ENCODE assay signal across 8 cellular contexts in the genomic region with DNA sequence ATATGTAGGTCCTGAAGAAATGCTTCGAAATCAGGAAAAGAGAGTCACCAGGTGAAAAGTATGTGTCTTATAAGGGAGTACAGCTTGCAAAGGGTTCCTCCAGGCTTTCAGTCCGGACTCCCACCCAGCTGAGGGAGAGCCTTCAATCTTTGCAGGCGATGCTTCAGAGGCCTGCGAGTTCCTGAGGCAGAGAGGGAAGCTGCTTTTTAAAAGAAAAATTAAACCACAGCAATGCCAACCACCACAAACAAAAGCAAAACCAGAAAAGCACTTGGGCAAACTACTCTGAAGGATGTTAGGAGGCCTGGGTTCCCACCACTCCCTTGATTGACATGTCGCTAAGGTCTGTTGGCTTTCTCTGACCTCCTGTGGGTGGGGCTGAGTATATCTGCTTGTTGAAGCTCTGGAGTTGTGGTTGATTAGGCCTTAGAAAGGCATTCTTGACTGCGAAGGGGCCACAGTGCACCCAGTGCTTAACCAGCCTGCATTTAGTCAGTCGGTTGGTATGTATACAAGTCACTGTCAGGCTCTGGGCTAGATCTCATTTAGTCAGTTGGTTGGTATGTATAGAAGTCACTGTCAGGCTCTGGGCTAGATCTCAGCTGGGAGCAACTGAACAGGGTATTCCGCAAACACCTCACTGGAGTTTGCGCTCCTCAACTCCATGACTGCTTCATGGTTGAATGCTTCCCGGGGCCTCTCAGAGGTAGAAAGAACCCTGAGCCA. TPM values are rescaled to one million over a fixed set of nuclear protein-coding genes. Genes with fewer than 3 reads are reported as not detected.
DNase-seq lines count a peak whose midpoint lies in the region; ATAC-seq and TF ChIP-seq lines count a peak whose summit lies in the region.

No MANE protein-coding gene starts in this region.

- peaks cover 6% of the 10 kb centered on the region for H3K27me3 Mint-ChIP-seq in GM23338 (ENCODE audit: insufficient read depth, low read depth, poor library complexity)

- peak overlapping the region; percentile 97 for H3K4me3 Mint-ChIP-seq in GM23338

- H3K4me1 ChIP-seq in BLaER1 (peaks cover 28% of the 10 kb centered on the region), GM23338 (ENCODE audit: insufficient read depth) (peaks cover 18% of the 10 kb centered on the region), muscle layer of duodenum (ENCODE audit: control insufficient read depth in 1 of 2, insufficient read depth in 2 of 2, low read length in 2 of 2) (peaks cover 5 to 15% of the 10 kb centered on the region in 2 donors)

- TF ChIP-seq CTCF in GM23338 (conservative IDR thresholded peaks at IDR 0.05; ENCODE audit: low read depth in 2 of 2) = no peak
- no peak for TF ChIP-seq CTCF in choroid plexus epithelial cell (conservative IDR thresholded peaks at IDR 0.05; ENCODE audit: low read depth, low read length)

- H3F3A ChIP-seq in GM23338 (replicated peaks; ENCODE audit: low read depth) = peaks cover 6% of the 10 kb centered on the region

- H3K4me1 Mint-ChIP-seq in GM23338 = peaks cover 32% of the 10 kb centered on the region

- peak overlapping the region; percentile 72 for H2AFZ ChIP-seq in GM23338

- H3K9me3 ChIP-seq in BLaER1 (no peaks in the 10 kb centered on the region), muscle layer of duodenum (ENCODE audit: control insufficient read depth in 1 of 2, low read length in 2 of 2) (no peaks in the 10 kb centered on the region)

- H3K9me3 Mint-ChIP-seq in GM23338 = no peaks in the 10 kb centered on the region

- ATAC-seq in GM23338 (no peak), HG02884 (IDR thresholded peaks at IDR 0.05; ENCODE audit: unreplicated experiment) (no peak)

- H3K4me2 ChIP-seq in BLaER1 = peak overlapping the region; percentile 86
- peak overlapping the region; percentile 88 for H3K4me2 ChIP-seq in GM23338

- H4K20me1 ChIP-seq in BLaER1 (peaks cover 30% of the 10 kb centered on the region), GM23338 (replicated peaks; ENCODE audit: insufficient read depth) (no peaks in the 10 kb centered on the region)

- peak overlapping the region; percentile 63 for H3K9ac ChIP-seq in BLaER1

- peak overlapping the region; percentile 75 for H3K4me3 ChIP-seq in BLaER1
- H3K4me3 ChIP-seq in GM23338 = peak overlapping the region; percentile 68
- H3K4me3 ChIP-seq in choroid plexus epithelial cell (ENCODE audit: low read depth, low read length) = peak overlapping the region; percentile 70
- peak overlapping the region; percentile 87 to 95 for H3K4me3 ChIP-seq in muscle layer of duodenum (ENCODE audit: low read depth in 1 of 2, low read length in 2 of 2)

- H3K79me2 ChIP-seq in GM23338 (replicated peaks; ENCODE audit: insufficient read depth) = peaks cover 9% of the 10 kb centered on the region; the same call in 1 of the 2 replicates

- H3K36me3 Mint-ChIP-seq in GM23338 (ENCODE audit: low read depth) = peaks cover 3% of the 10 kb centered on the region

- H3K27me3 ChIP-seq in BLaER1 = peaks cover 28% of the 10 kb centered on the region
- H3K27me3 ChIP-seq in GM23338 (ENCODE audit: insufficient read depth) = no peaks in the 10 kb centered on the region
- no peaks in the 10 kb centered on the region for H3K27me3 ChIP-seq in muscle layer of duodenum (ENCODE audit: low read depth, low read length)

- H3K27ac ChIP-seq in BLaER1 (no peak overlapping the region), GM23338 (ENCODE audit: low read depth) (no peak overlapping the region), muscle layer of duodenum (ENCODE audit: low read length) (peak overlapping the region; percentile 70)

- H3K27ac Mint-ChIP-seq in GM23338 = no peak overlapping the region

- DNase-seq in GM23338 (ENCODE audit: low spot score) (peak; percentile 35), SW480 (ENCODE audit: low spot score) (peak; percentile 63), choroid plexus epithelial cell (ENCODE audit: low read depth) (peak; percentile 94), SHP77 (lab: John Stamatoyannopoulos, UW) (no peak), NCI-H2196 treated with DMSO at 0.1 percent for 48 hours (lab: John Stamatoyannopoulos, UW; ENCODE audit: unreplicated experiment) (no peak)

- H3K36me3 ChIP-seq in BLaER1 (peaks cover 27% of the 10 kb centered on the region), GM23338 (ENCODE audit: insufficient read depth) (no peaks in the 10 kb centered on the region; the same call in 1 of the 2 replicates), muscle layer of duodenum (ENCODE audit: control insufficient read depth in 1 of 2, insufficient read depth in 2 of 2, low read length in 2 of 2) (peaks cover under 1 to 12% of the 10 kb centered on the region in 2 donors)

- H3K9me2 ChIP-seq in GM23338 (ENCODE audit: insufficient read depth) = no peaks in the 10 kb centered on the region

TF ChIP-seq in GM23338, 12 proteins besides CTCF, POLR2A, EP300 and RAD21 (continues in another document):
- TF ChIP-seq, protein P1, sequence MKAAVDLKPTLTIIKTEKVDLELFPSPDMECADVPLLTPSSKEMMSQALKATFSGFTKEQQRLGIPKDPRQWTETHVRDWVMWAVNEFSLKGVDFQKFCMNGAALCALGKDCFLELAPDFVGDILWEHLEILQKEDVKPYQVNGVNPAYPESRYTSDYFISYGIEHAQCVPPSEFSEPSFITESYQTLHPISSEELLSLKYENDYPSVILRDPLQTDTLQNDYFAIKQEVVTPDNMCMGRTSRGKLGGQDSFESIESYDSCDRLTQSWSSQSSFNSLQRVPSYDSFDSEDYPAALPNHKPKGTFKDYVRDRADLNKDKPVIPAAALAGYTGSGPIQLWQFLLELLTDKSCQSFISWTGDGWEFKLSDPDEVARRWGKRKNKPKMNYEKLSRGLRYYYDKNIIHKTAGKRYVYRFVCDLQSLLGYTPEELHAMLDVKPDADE (IDR thresholded peaks at IDR 0.05) = no peak
- TF ChIP-seq STAT1 (IDR thresholded peaks at IDR 0.05; ENCODE audit: unreplicated experiment) = no peak
- no peak for TF ChIP-seq REST (IDR thresholded peaks at IDR 0.05; ENCODE audit: unreplicated experiment)
- TF ChIP-seq POLR2AphosphoS5 (IDR thresholded peaks at IDR 0.05; ENCODE audit: low read depth) = no peak
- TF ChIP-seq NANOG (IDR thresholded peaks at IDR 0.05; ENCODE audit: borderline replicate concordance) = no peak
- no peak for TF ChIP-seq ZNF331 (CRISPR knock-in tag; IDR thresholded peaks at IDR 0.05; ENCODE audit: low read depth)
- no peak for TF ChIP-seq EZH2phosphoT487 (IDR thresholded peaks at IDR 0.05; ENCODE audit: unreplicated experiment)
- no peak for TF ChIP-seq ZNF114 (CRISPR knock-in tag; IDR thresholded peaks at IDR 0.05)
- TF ChIP-seq JUNB (IDR thresholded peaks at IDR 0.05; ENCODE audit: unreplicated experiment) = no peak
- no peak for TF ChIP-seq CREB1 (CRISPR knock-in tag; IDR thresholded peaks at IDR 0.05; ENCODE audit: low read depth)
- no peak for TF ChIP-seq EZH2 (IDR thresholded peaks at IDR 0.05; ENCODE audit: low read depth, unreplicated experiment)

RNA-seq across cellular contexts. Expression of gene NIPAL3, which starts 1.2 kb away (rescaled TPM):
- total RNA-seq in GM23338 (2014; rRNA removed; shearing (Covaris generic)) = 8.6 and 9.6 TPM in 2 replicates
- polyA plus RNA-seq in GM23338 (2016; fragmentation: Nextera tagmentation; extraction: Ambion mirVana) = 4.6 and 5.5 TPM in 2 replicates

RNA-seq across cellular contexts. Expression of gene STPG1, which starts 3.2 kb away (rescaled TPM):
- 6.5 and 8.2 TPM in 2 replicates for total RNA-seq in GM23338 (2014; rRNA removed; shearing (Covaris generic))
- 9.9 and 11.4 TPM in 2 replicates for polyA plus RNA-seq in GM23338 (2016; fragmentation: Nextera tagmentation; extraction: Ambion mirVana)

Comparison
In these comparisons a context has a peak if more than half of its experiments do, and no peak if none do; other contexts are left out.
1. DNase-seq: peak in GM23338 (single experiment), SW480 (single experiment) and choroid plexus epithelial cell (single experiment); none in SHP77 (0 of 2) and NCI-H2196 treated with DMSO at 0.1 percent for 48 hours (single experiment).
2. Peak in every context shown above with its lines, with median percentiles within 50 percentile points of each other: H3K4me3 ChIP-seq.